2 cellular contexts compared by ENCODE assay signal in the genomic region with DNA sequence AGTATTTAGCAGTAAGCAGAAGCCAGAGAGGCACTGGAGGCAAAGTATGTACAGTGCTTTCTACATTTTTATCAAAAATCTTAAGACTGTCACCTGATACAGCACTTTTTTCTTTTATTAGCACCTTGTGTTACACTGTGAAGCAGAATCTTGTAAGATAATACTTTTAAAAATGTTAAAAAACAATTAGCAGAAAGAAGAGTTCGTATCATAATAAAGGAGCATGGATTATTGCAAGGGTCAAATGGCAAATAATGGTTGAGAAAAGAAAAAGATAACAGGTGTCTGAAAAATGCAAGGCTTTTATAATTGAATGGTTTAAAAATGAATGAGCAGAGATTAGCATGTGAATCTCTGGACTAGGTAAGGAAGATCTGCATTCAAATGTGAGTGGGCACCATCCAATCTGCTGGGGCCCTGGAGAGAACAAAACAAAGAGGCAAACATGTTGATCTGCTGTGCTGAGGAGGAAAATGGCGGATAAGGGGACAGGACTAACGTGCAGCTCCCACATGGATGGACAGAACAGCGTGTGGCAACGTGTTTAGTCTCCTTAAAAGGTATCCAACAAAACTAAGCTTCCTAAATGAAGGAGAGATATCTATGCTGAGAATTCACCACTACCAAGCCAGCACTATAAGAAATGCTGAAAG.
TF ChIP-seq lines count a peak whose summit lies in the region.

No MANE protein-coding gene starts in this region.

TF ChIP-seq in GM23338, 12 proteins besides CTCF, POLR2A, EP300 and RAD21:
- TF ChIP-seq, protein P1, sequence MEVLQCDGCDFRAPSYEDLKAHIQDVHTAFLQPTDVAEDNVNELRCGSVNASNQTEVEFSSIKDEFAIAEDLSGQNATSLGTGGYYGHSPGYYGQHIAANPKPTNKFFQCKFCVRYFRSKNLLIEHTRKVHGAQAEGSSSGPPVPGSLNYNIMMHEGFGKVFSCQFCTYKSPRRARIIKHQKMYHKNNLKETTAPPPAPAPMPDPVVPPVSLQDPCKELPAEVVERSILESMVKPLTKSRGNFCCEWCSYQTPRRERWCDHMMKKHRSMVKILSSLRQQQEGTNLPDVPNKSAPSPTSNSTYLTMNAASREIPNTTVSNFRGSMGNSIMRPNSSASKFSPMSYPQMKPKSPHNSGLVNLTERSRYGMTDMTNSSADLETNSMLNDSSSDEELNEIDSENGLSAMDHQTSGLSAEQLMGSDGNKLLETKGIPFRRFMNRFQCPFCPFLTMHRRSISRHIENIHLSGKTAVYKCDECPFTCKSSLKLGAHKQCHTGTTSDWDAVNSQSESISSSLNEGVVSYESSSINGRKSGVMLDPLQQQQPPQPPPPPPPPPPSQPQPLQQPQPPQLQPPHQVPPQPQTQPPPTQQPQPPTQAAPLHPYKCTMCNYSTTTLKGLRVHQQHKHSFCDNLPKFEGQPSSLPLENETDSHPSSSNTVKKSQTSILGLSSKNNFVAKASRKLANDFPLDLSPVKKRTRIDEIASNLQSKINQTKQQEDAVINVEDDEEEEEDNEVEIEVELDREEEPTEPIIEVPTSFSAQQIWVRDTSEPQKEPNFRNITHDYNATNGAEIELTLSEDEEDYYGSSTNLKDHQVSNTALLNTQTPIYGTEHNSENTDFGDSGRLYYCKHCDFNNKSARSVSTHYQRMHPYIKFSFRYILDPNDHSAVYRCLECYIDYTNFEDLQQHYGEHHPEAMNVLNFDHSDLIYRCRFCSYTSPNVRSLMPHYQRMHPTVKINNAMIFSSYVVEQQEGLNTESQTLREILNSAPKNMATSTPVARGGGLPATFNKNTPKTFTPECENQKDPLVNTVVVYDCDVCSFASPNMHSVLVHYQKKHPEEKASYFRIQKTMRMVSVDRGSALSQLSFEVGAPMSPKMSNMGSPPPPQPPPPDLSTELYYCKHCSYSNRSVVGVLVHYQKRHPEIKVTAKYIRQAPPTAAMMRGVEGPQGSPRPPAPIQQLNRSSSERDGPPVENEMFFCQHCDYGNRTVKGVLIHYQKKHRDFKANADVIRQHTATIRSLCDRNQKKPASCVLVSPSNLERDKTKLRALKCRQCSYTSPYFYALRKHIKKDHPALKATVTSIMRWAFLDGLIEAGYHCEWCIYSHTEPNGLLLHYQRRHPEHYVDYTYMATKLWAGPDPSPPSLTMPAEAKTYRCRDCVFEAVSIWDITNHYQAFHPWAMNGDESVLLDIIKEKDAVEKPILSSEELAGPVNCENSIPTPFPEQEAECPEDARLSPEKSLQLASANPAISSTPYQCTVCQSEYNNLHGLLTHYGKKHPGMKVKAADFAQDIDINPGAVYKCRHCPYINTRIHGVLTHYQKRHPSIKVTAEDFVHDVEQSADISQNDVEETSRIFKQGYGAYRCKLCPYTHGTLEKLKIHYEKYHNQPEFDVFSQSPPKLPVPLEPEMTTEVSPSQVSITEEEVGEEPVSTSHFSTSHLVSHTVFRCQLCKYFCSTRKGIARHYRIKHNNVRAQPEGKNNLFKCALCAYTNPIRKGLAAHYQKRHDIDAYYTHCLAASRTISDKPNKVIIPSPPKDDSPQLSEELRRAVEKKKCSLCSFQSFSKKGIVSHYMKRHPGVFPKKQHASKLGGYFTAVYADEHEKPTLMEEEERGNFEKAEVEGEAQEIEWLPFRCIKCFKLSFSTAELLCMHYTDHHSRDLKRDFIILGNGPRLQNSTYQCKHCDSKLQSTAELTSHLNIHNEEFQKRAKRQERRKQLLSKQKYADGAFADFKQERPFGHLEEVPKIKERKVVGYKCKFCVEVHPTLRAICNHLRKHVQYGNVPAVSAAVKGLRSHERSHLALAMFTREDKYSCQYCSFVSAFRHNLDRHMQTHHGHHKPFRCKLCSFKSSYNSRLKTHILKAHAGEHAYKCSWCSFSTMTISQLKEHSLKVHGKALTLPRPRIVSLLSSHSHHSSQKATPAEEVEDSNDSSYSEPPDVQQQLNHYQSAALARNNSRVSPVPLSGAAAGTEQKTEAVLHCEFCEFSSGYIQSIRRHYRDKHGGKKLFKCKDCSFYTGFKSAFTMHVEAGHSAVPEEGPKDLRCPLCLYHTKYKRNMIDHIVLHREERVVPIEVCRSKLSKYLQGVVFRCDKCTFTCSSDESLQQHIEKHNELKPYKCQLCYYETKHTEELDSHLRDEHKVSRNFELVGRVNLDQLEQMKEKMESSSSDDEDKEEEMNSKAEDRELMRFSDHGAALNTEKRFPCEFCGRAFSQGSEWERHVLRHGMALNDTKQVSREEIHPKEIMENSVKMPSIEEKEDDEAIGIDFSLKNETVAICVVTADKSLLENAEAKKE (CRISPR knock-in tag; IDR thresholded peaks at IDR 0.05), result peak; percentile 21; the same call in 1 of the 2 replicates
- TF ChIP-seq ZNF114 (CRISPR knock-in tag; IDR thresholded peaks at IDR 0.05) (no peak), EZH2 (IDR thresholded peaks at IDR 0.05; ENCODE audit: low read depth, unreplicated experiment) (no peak), NANOG (IDR thresholded peaks at IDR 0.05; ENCODE audit: borderline replicate concordance) (peak; percentile 90), POLR2AphosphoS5 (IDR thresholded peaks at IDR 0.05; ENCODE audit: low read depth) (peak; percentile 70), ZNF331 (CRISPR knock-in tag; IDR thresholded peaks at IDR 0.05; ENCODE audit: low read depth) (no peak)

TF ChIP-seq in HEK293T, 16 proteins besides CTCF, POLR2A, EP300 and RAD21:
- TF ChIP-seq ZNF384 (IDR thresholded peaks at IDR 0.05), result no peak
- TF ChIP-seq SP1 (IDR thresholded peaks at IDR 0.05), result no peak
- peak; percentile 32; the same call in 1 of the 2 replicates for TF ChIP-seq L3MBTL2 (conservative IDR thresholded peaks at IDR 0.05)
